ENCODE assay signal across 1 cellular context in genomic region chr6:16135078-16135477, GRCh38.
TF ChIP-seq lines count a peak whose summit lies in the region.

No MANE protein-coding gene starts in this region.

TF ChIP-seq in GM12878, 131 proteins besides CTCF, POLR2A, EP300 and RAD21 (continued from another document):
- TF ChIP-seq NFIC (IDR thresholded peaks at IDR 0.05; ENCODE audit: low read depth, low read length) (no peak), HDAC6 (IDR thresholded peaks at IDR 0.05; ENCODE audit: unreplicated experiment) (no peak), ELK1 (IDR thresholded peaks at IDR 0.05; ENCODE audit: low read depth, low read length) (no peak), SMAD1 (IDR thresholded peaks at IDR 0.05; ENCODE audit: low read depth, partially characterized antibody) (no peak), MLLT1 (IDR thresholded peaks at IDR 0.05) (0 out of 2 replicates have a peak, but pooled peaks have one; percentile 13), ZNF592 (IDR thresholded peaks at IDR 0.05) (no peak), MYB (IDR thresholded peaks at IDR 0.05; ENCODE audit: borderline replicate concordance, low read depth, low read length) (no peak), PML (IDR thresholded peaks at IDR 0.05; ENCODE audit: low read length) (no peak), SP1 (IDR thresholded peaks at IDR 0.05; ENCODE audit: low read depth, low read length) (no peak), ZNF687 (IDR thresholded peaks at IDR 0.05) (no peak)
